In genomic region chr6:113594726-113595125, GRCh38 we compare ENCODE assay signal across 1 cellular context.
TF ChIP-seq lines count a peak whose summit lies in the region.

No MANE protein-coding gene starts in this region.

TF ChIP-seq in Ishikawa, 13 proteins besides CTCF, POLR2A, EP300 and RAD21 (continued from another document):
- TF ChIP-seq MAX (IDR thresholded peaks at IDR 0.05) (no peak), ZBTB7A (IDR thresholded peaks at IDR 0.05; ENCODE audit: low read depth) (no peak), TAF1 (IDR thresholded peaks at IDR 0.05; ENCODE audit: low read depth) (no peak), YY1 (IDR thresholded peaks at IDR 0.05; ENCODE audit: low read depth) (no peak), TCF12 (IDR thresholded peaks at IDR 0.05; ENCODE audit: low read depth) (no peak), TEAD4 (IDR thresholded peaks at IDR 0.05) (no peak), FOXM1 (IDR thresholded peaks at IDR 0.05; ENCODE audit: borderline replicate concordance, low read depth) (no peak)
- TF ChIP-seq, protein P1, sequence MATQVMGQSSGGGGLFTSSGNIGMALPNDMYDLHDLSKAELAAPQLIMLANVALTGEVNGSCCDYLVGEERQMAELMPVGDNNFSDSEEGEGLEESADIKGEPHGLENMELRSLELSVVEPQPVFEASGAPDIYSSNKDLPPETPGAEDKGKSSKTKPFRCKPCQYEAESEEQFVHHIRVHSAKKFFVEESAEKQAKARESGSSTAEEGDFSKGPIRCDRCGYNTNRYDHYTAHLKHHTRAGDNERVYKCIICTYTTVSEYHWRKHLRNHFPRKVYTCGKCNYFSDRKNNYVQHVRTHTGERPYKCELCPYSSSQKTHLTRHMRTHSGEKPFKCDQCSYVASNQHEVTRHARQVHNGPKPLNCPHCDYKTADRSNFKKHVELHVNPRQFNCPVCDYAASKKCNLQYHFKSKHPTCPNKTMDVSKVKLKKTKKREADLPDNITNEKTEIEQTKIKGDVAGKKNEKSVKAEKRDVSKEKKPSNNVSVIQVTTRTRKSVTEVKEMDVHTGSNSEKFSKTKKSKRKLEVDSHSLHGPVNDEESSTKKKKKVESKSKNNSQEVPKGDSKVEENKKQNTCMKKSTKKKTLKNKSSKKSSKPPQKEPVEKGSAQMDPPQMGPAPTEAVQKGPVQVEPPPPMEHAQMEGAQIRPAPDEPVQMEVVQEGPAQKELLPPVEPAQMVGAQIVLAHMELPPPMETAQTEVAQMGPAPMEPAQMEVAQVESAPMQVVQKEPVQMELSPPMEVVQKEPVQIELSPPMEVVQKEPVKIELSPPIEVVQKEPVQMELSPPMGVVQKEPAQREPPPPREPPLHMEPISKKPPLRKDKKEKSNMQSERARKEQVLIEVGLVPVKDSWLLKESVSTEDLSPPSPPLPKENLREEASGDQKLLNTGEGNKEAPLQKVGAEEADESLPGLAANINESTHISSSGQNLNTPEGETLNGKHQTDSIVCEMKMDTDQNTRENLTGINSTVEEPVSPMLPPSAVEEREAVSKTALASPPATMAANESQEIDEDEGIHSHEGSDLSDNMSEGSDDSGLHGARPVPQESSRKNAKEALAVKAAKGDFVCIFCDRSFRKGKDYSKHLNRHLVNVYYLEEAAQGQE (IDR thresholded peaks at IDR 0.05; ENCODE audit: low read depth), result no peak
TF ChIP-seq in Ishikawa: peak in this region for 0.
